In genomic region chr13:65841156-65841555, GRCh38 we compare ENCODE assay signal across 24 cellular contexts.
DNase-seq lines count a peak whose midpoint lies in the region; ATAC-seq, FAIRE-seq and TF ChIP-seq lines count a peak whose summit lies in the region.
"Had no signal": no experiment of that assay in that cellular context is flagged by ENCODE, and none has a peak within 500 bp of the region (broad histone marks: within the 10 kb centered on the region; RNA-seq: fewer than 3 reads in every experiment).

No MANE protein-coding gene starts in this region.

- CTCF ChIA-PET in PC-3 (lab: Charles Lee): no interaction called here

- ATAC-seq in PC-3: 0 out of 2 replicates have a peak, but pooled peaks have one; percentile 18
- no peak for ATAC-seq in HG02840 (IDR thresholded peaks at IDR 0.05; ENCODE audit: low FRiP score, unreplicated experiment)
- ATAC-seq: A549, GM12878, GM23338, HCT116 had no signal

- H3K4me1 ChIP-seq in PC-3 (ENCODE audit: insufficient read depth, low read length): no peaks in the 10 kb centered on the region
- H3K4me1 ChIP-seq: A549; BE2C; BLaER1 treated with 17β-estradiol and CSF1 and Interleukin-3, amounts not matched to agents 10 nM and 100 nM had no signal

- no peak overlapping the region for H3K27ac ChIP-seq in PC-3 (ENCODE audit: low read length)
- H3K27ac ChIP-seq: A549; BLaER1 treated with 17β-estradiol and CSF1 and Interleukin-3, amounts not matched to agents 10 nM and 100 nM had no signal

- no peaks in the 10 kb centered on the region for H3K27me3 ChIP-seq in PC-3 (ENCODE audit: low read length)
- H3K27me3 ChIP-seq: BE2C; BLaER1 treated with 17β-estradiol and CSF1 and Interleukin-3, amounts not matched to agents 10 nM and 100 nM had no signal

- no peak overlapping the region for H3K9ac ChIP-seq in PC-3 (ENCODE audit: low read length)
- H3K9ac ChIP-seq: BLaER1 treated with 17β-estradiol and CSF1 and Interleukin-3, amounts not matched to agents 10 nM and 100 nM had no signal

- no peaks in the 10 kb centered on the region for H3F3A ChIP-seq in PC-3 (ENCODE audit: low read length, unreplicated experiment)

- H3K9me3 ChIP-seq in PC-3 (ENCODE audit: low read length): no peaks in the 10 kb centered on the region
- H3K9me3 ChIP-seq: A549; BE2C; BLaER1 treated with 17β-estradiol and CSF1 and Interleukin-3, amounts not matched to agents 10 nM and 100 nM had no signal

- H3K4me2 ChIP-seq in PC-3 (ENCODE audit: low read length): no peak overlapping the region
- H3K4me2 ChIP-seq: A549; BLaER1 treated with 17β-estradiol and CSF1 and Interleukin-3, amounts not matched to agents 10 nM and 100 nM; GM23338 had no signal

- TF ChIP-seq CTCF in PC-3 (conservative IDR thresholded peaks at IDR 0.05; ENCODE audit: low read depth, low read length): no peak
- no peak for TF ChIP-seq CTCF in fibroblast of the aortic adventitia (IDR thresholded peaks at IDR 0.05; ENCODE audit: insufficient read depth, low read length)

- POLR2A ChIA-PET in PC-3 (lab: Charles Lee; ENCODE audit: unreplicated experiment): no interaction called here

- H3K36me3 ChIP-seq in PC-3 (ENCODE audit: low read depth, low read length): no peaks in the 10 kb centered on the region
- H3K36me3 ChIP-seq: BE2C; BLaER1 treated with 17β-estradiol and CSF1 and Interleukin-3, amounts not matched to agents 10 nM and 100 nM had no signal

- H3K9me2 ChIP-seq in PC-3 (replicated peaks; ENCODE audit: low read length): no peaks in the 10 kb centered on the region

- no peak for DNase-seq in PC-3
- DNase-seq in astrocyte of the hippocampus (ENCODE audit: low read depth, low spot score): peak; percentile 14
- peak; percentile 43 for DNase-seq in fibroblast of the aortic adventitia (ENCODE audit: low read depth)
- no peak for DNase-seq in frontal cortex (ENCODE audit: low spot score in 2 of 2)
- DNase-seq in SHP77 (lab: John Stamatoyannopoulos, UW): no peak
- DNase-seq: 8988T; ACHN; AML-193; BE2C; CD4-positive, alpha-beta T cell; CD8-positive, alpha-beta memory T cell; DMS 273 treated with DMSO at 0.1 percent for 48 hours; DMS79; EL; GDM1; H9 had no signal

- H3K4me3 ChIP-seq in PC-3 (ENCODE audit: low read length): no peak overlapping the region
- no peak overlapping the region for H3K4me3 ChIP-seq in fibroblast of the aortic adventitia (ENCODE audit: low read depth, low read length)
- H3K4me3 ChIP-seq: A549; BLaER1 treated with 17β-estradiol and CSF1 and Interleukin-3, amounts not matched to agents 10 nM and 100 nM; GM12878; GM23338 had no signal

- intact Hi-C loops in PC-3 (cut with micrococcal nuclease): no loop called here

- no peak for FAIRE-seq in frontal cortex (lab: Jason Lieb, UNC)
- FAIRE-seq: A549, D721Med, GM12878, GM19239 had no signal

- no peaks in the 10 kb centered on the region for H4K20me1 ChIP-seq in PC-3 (ENCODE audit: low read length)
- H4K20me1 ChIP-seq: BLaER1 treated with 17β-estradiol and CSF1 and Interleukin-3, amounts not matched to agents 10 nM and 100 nM had no signal

- BruUV-seq in PC-3 (replicated peaks; lab: Mats Ljungman, UMichigan): no TSS peak

- no peaks in the 10 kb centered on the region for H3K79me2 ChIP-seq in PC-3 (ENCODE audit: low read length)

- H2AFZ ChIP-seq in PC-3 (ENCODE audit: low read length): no peak overlapping the region
- H2AFZ ChIP-seq: GM23338 had no signal

Comparison
In these comparisons a context has a peak if more than half of its experiments do, and no peak if none do; other contexts are left out.
1. DNase-seq: peak in astrocyte of the hippocampus (single experiment) and fibroblast of the aortic adventitia (single experiment); none in PC-3 (single experiment), frontal cortex (0 of 2) and SHP77 (0 of 2).